Comparison of ENCODE assay signal across 22 cellular contexts in the genomic region with DNA sequence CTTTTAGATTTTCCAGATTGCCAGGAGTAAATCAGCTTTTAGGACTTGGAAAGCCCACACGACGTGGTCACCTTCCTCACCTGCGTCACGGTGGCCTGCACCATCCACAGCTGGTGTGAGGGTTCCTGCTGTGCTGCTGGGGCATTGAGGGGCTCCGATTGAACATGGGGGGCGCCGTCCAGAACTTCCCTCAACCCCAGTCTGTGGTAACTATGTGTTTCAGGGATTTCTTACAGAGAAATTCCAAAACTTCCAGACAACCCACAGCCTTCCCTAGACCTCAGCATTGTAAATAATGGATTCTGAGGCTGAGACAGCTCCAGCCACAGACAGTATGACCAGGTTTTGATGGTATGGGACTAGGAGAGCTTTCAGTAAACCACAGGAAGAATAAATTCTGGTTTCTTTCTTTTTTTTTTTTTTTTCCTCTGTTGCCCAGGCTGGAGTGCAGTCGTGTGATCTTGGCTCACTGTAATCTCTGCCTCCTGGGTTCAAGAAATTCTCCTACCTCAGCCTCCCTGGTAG. TPM values are rescaled to one million over a fixed set of nuclear protein-coding genes. Genes with fewer than 3 reads are reported as not detected.
DNase-seq lines count a peak whose midpoint lies in the region; ATAC-seq, FAIRE-seq and TF ChIP-seq lines count a peak whose summit lies in the region.
"Had no signal": no experiment of that assay in that cellular context is flagged by ENCODE, and none has a peak within 500 bp of the region (broad histone marks: within the 10 kb centered on the region; RNA-seq: fewer than 3 reads in every experiment).

No MANE protein-coding gene starts in this region.

- H3K4me3 ChIP-seq in right atrium auricular region (no peak overlapping the region), astrocyte (ENCODE audit: insufficient read depth, low read depth, low read length) (no peak overlapping the region), kidney (ENCODE audit: low read length in 2 of 2) (no peak overlapping the region), upper lobe of right lung (no peak overlapping the region), tibial artery (no peak overlapping the region)
- H3K4me3 ChIP-seq: HAP-1, K562, PC-9, SJSA1 had no signal

- H4K20me1 ChIP-seq in astrocyte (ENCODE audit: insufficient read depth, low read length): peaks cover 13% of the 10 kb centered on the region

- H3K27ac Mint-ChIP-seq in astrocyte (ENCODE audit: unreplicated experiment): peak overlapping the region; percentile 88

- H3K4me1 ChIP-seq in right atrium auricular region (peaks cover 0 to 15% of the 10 kb centered on the region in 2 donors), astrocyte (ENCODE audit: insufficient read depth, low read length) (peaks cover 6% of the 10 kb centered on the region), kidney (ENCODE audit: control insufficient read depth in 1 of 2, insufficient read depth in 1 of 2, low read depth in 1 of 2, low read length in 2 of 2) (no peaks in the 10 kb centered on the region), upper lobe of right lung (no peaks in the 10 kb centered on the region), tibial artery (no peaks in the 10 kb centered on the region)
- H3K4me1 ChIP-seq: Caco-2, HAP-1 had no signal

- H3K9me3 Mint-ChIP-seq in astrocyte (ENCODE audit: unreplicated experiment): peaks cover 20% of the 10 kb centered on the region

- no peaks in the 10 kb centered on the region for H3K79me2 ChIP-seq in astrocyte (ENCODE audit: insufficient read depth, low read length)

- no peak overlapping the region for H3K4me2 ChIP-seq in astrocyte (ENCODE audit: low read length)
- H3K4me2 ChIP-seq: PC-9 had no signal

- no peak overlapping the region for H2AFZ ChIP-seq in astrocyte (ENCODE audit: low read depth, low read length)
- H2AFZ ChIP-seq: PC-9 had no signal

- H3K36me3 ChIP-seq in right atrium auricular region (peaks cover 17% of the 10 kb centered on the region), astrocyte (ENCODE audit: insufficient read depth, low read length) (no peaks in the 10 kb centered on the region), kidney (ENCODE audit: control insufficient read depth in 1 of 2, insufficient read depth in 2 of 2, low read length in 2 of 2) (peaks cover 6% of the 10 kb centered on the region in 2 donors), upper lobe of right lung (peaks cover 22% of the 10 kb centered on the region), tibial artery (peaks cover 12 to 41% (median 24%) of the 10 kb centered on the region in 3 donors)
- H3K36me3 ChIP-seq: HAP-1, SJSA1 had no signal

- intact Hi-C loops in Right ventricle myocardium inferior (cut with DNase I) (no loop called here), kidney (cut with DNase I) (no loop called here), upper lobe of right lung (cut with DNase I) (no loop called here), tibial artery (cut with DNase I; ENCODE audit: low total_unique reads) (no loop called here)

- no peak for TF ChIP-seq CTCF in right atrium auricular region (IDR thresholded peaks at IDR 0.05)
- no peak for TF ChIP-seq CTCF in astrocyte (IDR thresholded peaks at IDR 0.05; ENCODE audit: insufficient read depth, low read depth, low read length)
- TF ChIP-seq CTCF in kidney (IDR thresholded peaks at IDR 0.05; ENCODE audit: borderline replicate concordance, extremely low read depth, insufficient read depth): no peak
- TF ChIP-seq CTCF in upper lobe of right lung (IDR thresholded peaks at IDR 0.05): no peak
- TF ChIP-seq CTCF in tibial artery (IDR thresholded peaks at IDR 0.05): no peak

- H3K27me3 Mint-ChIP-seq in astrocyte (ENCODE audit: low read depth, unreplicated experiment): peaks cover 3% of the 10 kb centered on the region

- FAIRE-seq in astrocyte (lab: Jason Lieb, UNC) (no peak), kidney (lab: Jason Lieb, UNC) (no peak)
- FAIRE-seq: K562 had no signal

- DNase-seq in Right ventricle myocardium inferior (ENCODE audit: missing footprints) (peak; percentile 28), right atrium auricular region (ENCODE audit: low spot score) (no peak), astrocyte (ENCODE audit: low read depth) (peak; percentile 92), kidney (peak; percentile 62), upper lobe of right lung (peak; percentile 65), germinal center (ENCODE audit: low spot score) (no peak), tibial artery (no peak), activated gamma-delta T cell (lab: John Stamatoyannopoulos, UW) (no peak)
- DNase-seq: 8988T, Caco-2, DMS153, NCI-H1048, NCI-H1436 treated with DMSO at 0.1 percent for 48 hours, NCI-H2029 treated with DMSO at 0.1 percent for 48 hours, NCI-H2171 treated with DMSO at 0.1 percent for 48 hours, NCI-H510A, NCI-H774, PC-9 had no signal

- H3K9me3 ChIP-seq in right atrium auricular region (no peaks in the 10 kb centered on the region), astrocyte (ENCODE audit: insufficient read depth, low read depth, low read length) (no peaks in the 10 kb centered on the region), kidney (ENCODE audit: control insufficient read depth in 1 of 2, low read length in 2 of 2) (no peaks in the 10 kb centered on the region), upper lobe of right lung (no peaks in the 10 kb centered on the region), tibial artery (no peaks in the 10 kb centered on the region)
- H3K9me3 ChIP-seq: Caco-2, SJSA1 had no signal

- no peaks in the 10 kb centered on the region for H3K27me3 ChIP-seq in right atrium auricular region
- no peaks in the 10 kb centered on the region for H3K27me3 ChIP-seq in astrocyte (ENCODE audit: insufficient read depth, low read length)
- H3K27me3 ChIP-seq in upper lobe of right lung: no peaks in the 10 kb centered on the region
- no peaks in the 10 kb centered on the region for H3K27me3 ChIP-seq in tibial artery
- H3K27me3 ChIP-seq: SJSA1 had no signal

- peaks cover 11% of the 10 kb centered on the region for H3K4me1 Mint-ChIP-seq in astrocyte (ENCODE audit: low read depth, unreplicated experiment)

- no peak overlapping the region for H3K9ac ChIP-seq in astrocyte (ENCODE audit: low read length)
- H3K9ac ChIP-seq in kidney (ENCODE audit: low read length in 2 of 2): no peak overlapping the region

- no peak overlapping the region for H3K4me3 Mint-ChIP-seq in astrocyte (ENCODE audit: unreplicated experiment)

- ATAC-seq in Right ventricle myocardium inferior (no peak), upper lobe of right lung (no peak)
- ATAC-seq: K562 had no signal

- H3K27ac ChIP-seq in right atrium auricular region: no peak overlapping the region
- no peak overlapping the region for H3K27ac ChIP-seq in astrocyte (ENCODE audit: low read depth, low read length)
- H3K27ac ChIP-seq in kidney (ENCODE audit: low read depth in 2 of 2, low read length in 2 of 2): no peak overlapping the region
- H3K27ac ChIP-seq in upper lobe of right lung: no peak overlapping the region
- no peak overlapping the region for H3K27ac ChIP-seq in tibial artery
- H3K27ac ChIP-seq: C4-2B, PC-9, SJSA1 had no signal

- peaks cover 24% of the 10 kb centered on the region for H3K36me3 Mint-ChIP-seq in astrocyte (ENCODE audit: low read depth, unreplicated experiment)

RNA-seq across cellular contexts. Expression of a gene that starts 46.7 kb away (rescaled TPM):
- total RNA-seq in Right ventricle myocardium inferior: 0.68 TPM
- total RNA-seq in right atrium auricular region: 1 to 10 TPM in 1 of 2 donors, under 1 TPM in 1; 0.15 to 1.1 TPM
- total RNA-seq in astrocyte: 0.30 TPM in 1 of 2 replicates, not detected in the other
- total RNA-seq in kidney: 23.7 TPM
- polyA plus RNA-seq in kidney (ENCODE audit: insufficient read depth, low read depth, low replicate concordance): not detected
- 3.7 TPM for total RNA-seq in upper lobe of right lung
- total RNA-seq: Caco-2, PC-9 had no signal

RNA-seq across cellular contexts. Expression of a gene that starts 52.6 kb away (rescaled TPM):
- total RNA-seq in Right ventricle myocardium inferior (50.0 TPM), right atrium auricular region (10 to 100 TPM; 45.1 to 54.1 TPM), astrocyte (32.9 and 34.9 TPM in 2 replicates), kidney (60.7 TPM), upper lobe of right lung (61.2 TPM)
- 24.0 TPM for polyA plus RNA-seq in kidney (ENCODE audit: insufficient read depth, low read depth, low replicate concordance)

Comparison
In these comparisons a context has a peak if more than half of its experiments do, and no peak if none do; other contexts are left out.
1. DNase-seq: peak in Right ventricle myocardium inferior (single experiment), astrocyte (single experiment), kidney (single experiment) and upper lobe of right lung (single experiment); none in right atrium auricular region (single experiment), germinal center (single experiment), tibial artery (0 of 2) and activated gamma-delta T cell (single experiment).